Comparison of ENCODE assay signal across 8 cellular contexts in genomic region chr6:144149558-144149893, GRCh38. TPM values are rescaled to one million over a fixed set of nuclear protein-coding genes. Genes with fewer than 3 reads are reported as not detected.
DNase-seq lines count a peak whose midpoint lies in the region; ATAC-seq and TF ChIP-seq lines count a peak whose summit lies in the region.

No MANE protein-coding gene starts in this region.

- H3K27me3 ChIP-seq in kidney epithelial cell (ENCODE audit: control insufficient read depth, insufficient read depth, low read length) (peaks cover 7% of the 10 kb centered on the region), thoracic aorta (replicated peaks; ENCODE audit: insufficient read depth) (no peaks in the 10 kb centered on the region)

- peak overlapping the region; percentile 85 for H3K4me3 Mint-ChIP-seq in activated CD4-positive, alpha-beta T cell treated with anti-CD3 and anti-CD28 coated beads, Interleukin-2, amount 10 ng/mL, durations not matched to agents 24 days and 14 days
- H3K4me3 Mint-ChIP-seq in activated naive CD8-positive, alpha-beta T cell treated with anti-CD3 and anti-CD28 coated beads for 36 hours, result peak overlapping the region; percentile 73

- peaks cover 39% of the 10 kb centered on the region for H3K4me1 Mint-ChIP-seq in activated CD4-positive, alpha-beta T cell treated with anti-CD3 and anti-CD28 coated beads, Interleukin-2, amount 10 ng/mL, durations not matched to agents 24 days and 14 days
- peaks cover 34% of the 10 kb centered on the region for H3K4me1 Mint-ChIP-seq in activated naive CD8-positive, alpha-beta T cell treated with anti-CD3 and anti-CD28 coated beads for 36 hours

- H3K9me3 ChIP-seq in thoracic aorta, result no peaks in the 10 kb centered on the region

- peak overlapping the region; percentile 67 for H3K4me3 ChIP-seq in kidney epithelial cell (ENCODE audit: low read depth, low read length)
- H3K4me3 ChIP-seq in thoracic aorta, result peak overlapping the region; percentile 76

- peak overlapping the region; percentile 84 for H3K27ac Mint-ChIP-seq in activated CD4-positive, alpha-beta T cell treated with anti-CD3 and anti-CD28 coated beads, Interleukin-2, amount 10 ng/mL, durations not matched to agents 24 days and 14 days
- H3K27ac Mint-ChIP-seq in activated naive CD8-positive, alpha-beta T cell treated with anti-CD3 and anti-CD28 coated beads for 36 hours, result peak overlapping the region; percentile 86

- TF ChIP-seq CTCF in kidney epithelial cell (IDR thresholded peaks at IDR 0.05; ENCODE audit: insufficient read depth, low read length, poor library complexity, severe bottlenecking), result no peak
- no peak for TF ChIP-seq CTCF in thoracic aorta (IDR thresholded peaks at IDR 0.05)

- intact Hi-C loops in activated CD4-positive, alpha-beta T cell treated with anti-CD3 and anti-CD28 coated beads, Interleukin-2, amount 10 ng/mL, durations not matched to agents 24 days and 14 days (cut with micrococcal nuclease), result no loop called here

- no peak for DNase-seq in activated CD4-positive, alpha-beta T cell treated with anti-CD3 and anti-CD28 coated beads, Interleukin-2, amount 10 ng/mL, durations not matched to agents 24 days and 14 days
- no peak for DNase-seq in activated CD4-positive, alpha-beta T cell treated with anti-CD3 and anti-CD28 coated beads for 1 hour
- no peak for DNase-seq in activated naive CD8-positive, alpha-beta T cell treated with anti-CD3 and anti-CD28 coated beads for 36 hours
- DNase-seq in kidney epithelial cell (ENCODE audit: low read depth), result no peak
- DNase-seq in thoracic aorta (ENCODE audit: low spot score), result no peak
- no peak for DNase-seq in stimulated activated CD8-positive, alpha-beta memory T cell treated with anti-CD3 and anti-CD28 coated beads, Interleukin-4, amount 100 ng/mL, for 48 hours
- DNase-seq in cortex of kidney (lab: John Stamatoyannopoulos, UW), result no peak

- H3K9me3 Mint-ChIP-seq in activated CD4-positive, alpha-beta T cell treated with anti-CD3 and anti-CD28 coated beads, Interleukin-2, amount 10 ng/mL, durations not matched to agents 24 days and 14 days, result no peaks in the 10 kb centered on the region
- no peaks in the 10 kb centered on the region for H3K9me3 Mint-ChIP-seq in activated naive CD8-positive, alpha-beta T cell treated with anti-CD3 and anti-CD28 coated beads for 36 hours

- H3K36me3 ChIP-seq in kidney epithelial cell (ENCODE audit: control insufficient read depth, insufficient read depth, low read length) (no peaks in the 10 kb centered on the region), thoracic aorta (no peaks in the 10 kb centered on the region)

- H3K27ac ChIP-seq in thoracic aorta, result no peak overlapping the region

- no peak for ATAC-seq in thoracic aorta (ENCODE audit: insufficient number of reproducible peaks, low FRiP score, low read depth)
- ATAC-seq in GM18861 (IDR thresholded peaks at IDR 0.05; ENCODE audit: unreplicated experiment), result no peak

- H3K36me3 Mint-ChIP-seq in activated CD4-positive, alpha-beta T cell treated with anti-CD3 and anti-CD28 coated beads, Interleukin-2, amount 10 ng/mL, durations not matched to agents 24 days and 14 days (ENCODE audit: low read depth), result peaks cover 23% of the 10 kb centered on the region
- H3K36me3 Mint-ChIP-seq in activated naive CD8-positive, alpha-beta T cell treated with anti-CD3 and anti-CD28 coated beads for 36 hours, result peaks cover 31% of the 10 kb centered on the region

- H3K4me1 ChIP-seq in thoracic aorta (ENCODE audit: control insufficient read depth in 1 of 2, low read depth in 2 of 2), result peaks cover 0 to 14% of the 10 kb centered on the region in 2 donors

- no peaks in the 10 kb centered on the region for H3K27me3 Mint-ChIP-seq in activated CD4-positive, alpha-beta T cell treated with anti-CD3 and anti-CD28 coated beads, Interleukin-2, amount 10 ng/mL, durations not matched to agents 24 days and 14 days
- no peaks in the 10 kb centered on the region for H3K27me3 Mint-ChIP-seq in activated naive CD8-positive, alpha-beta T cell treated with anti-CD3 and anti-CD28 coated beads for 36 hours

RNA-seq across cellular contexts. Expression of gene STX11, which starts 0.8 kb away (rescaled TPM):
- total RNA-seq in activated CD4-positive, alpha-beta T cell treated with anti-CD3 and anti-CD28 coated beads, Interleukin-2, amount 10 ng/mL, durations not matched to agents 24 days and 14 days, result 15.5 and 15.6 TPM in 2 replicates
- total RNA-seq in activated naive CD8-positive, alpha-beta T cell treated with anti-CD3 and anti-CD28 coated beads for 36 hours, result 10 to 100 TPM; 38.5 to 39.0 TPM
- 4.1 and 4.3 TPM in 2 replicates for total RNA-seq in kidney epithelial cell
- total RNA-seq in thoracic aorta, result 10 to 100 TPM; 12.1 to 17.2 TPM

RNA-seq across cellular contexts. Expression of gene SF3B5, which starts 54.2 kb away (rescaled TPM):
- total RNA-seq in activated CD4-positive, alpha-beta T cell treated with anti-CD3 and anti-CD28 coated beads, Interleukin-2, amount 10 ng/mL, durations not matched to agents 24 days and 14 days, result 214 and 217 TPM in 2 replicates
- 100 to 1,000 TPM; 258 to 260 TPM for total RNA-seq in activated naive CD8-positive, alpha-beta T cell treated with anti-CD3 and anti-CD28 coated beads for 36 hours
- total RNA-seq in kidney epithelial cell, result 157 and 158 TPM in 2 replicates
- 10 to 100 TPM; 92.6 to 95.7 TPM for total RNA-seq in thoracic aorta
